Comparison of ENCODE assay signal across 1 cellular context in genomic region chr15:76060098-76060989, GRCh38.
TF ChIP-seq lines count a peak whose summit lies in the region.

No MANE protein-coding gene starts in this region.

TF ChIP-seq in H1, 55 proteins besides CTCF, POLR2A, EP300 and RAD21:
- TF ChIP-seq, protein P1, sequence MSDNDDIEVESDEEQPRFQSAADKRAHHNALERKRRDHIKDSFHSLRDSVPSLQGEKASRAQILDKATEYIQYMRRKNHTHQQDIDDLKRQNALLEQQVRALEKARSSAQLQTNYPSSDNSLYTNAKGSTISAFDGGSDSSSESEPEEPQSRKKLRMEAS (IDR thresholded peaks at IDR 0.05) = peak; percentile 39; the same call in 1 of the 2 replicates
- TF ChIP-seq KDM5A (IDR thresholded peaks at IDR 0.05; ENCODE audit: low read length) (no peak), PHF8 (conservative IDR thresholded peaks at IDR 0.05; ENCODE audit: low read depth, low read length) (0 out of 2 replicates have a peak, but pooled peaks have one; percentile 27)
